Comparison of ENCODE assay signal across 8 cellular contexts in the genomic region with DNA sequence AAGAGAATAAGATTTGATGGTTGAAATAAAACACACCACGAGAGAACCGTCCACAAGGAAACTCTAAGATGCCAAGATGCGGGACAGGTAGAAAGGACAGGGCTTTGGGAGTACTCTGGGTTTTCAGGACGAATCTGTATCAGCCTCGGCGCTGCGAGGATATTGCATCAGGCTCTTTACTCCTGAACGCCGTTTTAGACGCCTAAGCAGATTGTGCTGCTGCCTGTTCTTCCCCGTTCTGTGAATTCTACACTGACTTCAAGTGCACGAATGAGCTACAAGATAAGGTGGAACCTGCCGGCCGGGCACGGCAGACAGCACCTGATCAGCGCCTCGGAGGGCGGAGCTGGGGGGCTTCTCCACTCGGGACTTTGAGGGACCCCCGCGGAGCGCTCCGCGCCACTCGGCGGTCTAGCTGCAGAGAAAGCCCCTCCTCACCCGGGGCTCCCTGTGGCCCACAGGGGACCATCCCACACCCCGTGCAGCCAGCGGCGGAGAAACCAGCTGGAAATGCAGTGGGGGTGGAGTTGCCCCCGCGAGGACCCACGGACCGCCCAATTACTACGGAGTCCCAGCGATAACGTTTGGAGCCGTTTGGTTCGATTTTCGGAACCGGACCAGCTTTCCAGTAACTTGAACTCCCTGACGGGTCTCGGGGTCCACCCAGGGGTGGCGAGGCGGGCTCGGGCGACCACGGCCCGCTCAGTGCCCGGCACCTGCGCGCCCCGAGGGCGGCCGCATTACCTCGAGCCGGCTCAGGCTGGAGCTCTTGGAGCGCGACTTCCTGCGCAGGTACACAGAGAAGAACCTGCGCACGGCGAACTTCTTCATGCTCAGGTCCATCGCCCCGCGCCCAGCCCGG. TPM values are rescaled to one million over a fixed set of nuclear protein-coding genes. Genes with fewer than 3 reads are reported as not detected.
A peak's percentile ranks its signal among the peaks of the same experiment; 100 is the strongest.
DNase-seq lines count a peak whose midpoint lies in the region; ATAC-seq and TF ChIP-seq lines count a peak whose summit lies in the region.

No MANE protein-coding gene starts in this region.

- no peak overlapping the region for H3K27ac ChIP-seq in CD4-positive, alpha-beta memory T cell (ENCODE audit: low read depth, low read length)
- peak overlapping the region; percentile 87 to 96 (median 90) for H3K27ac ChIP-seq in upper lobe of left lung

- TF ChIP-seq CTCF in natural killer cell (IDR thresholded peaks at IDR 0.05) (no peak), upper lobe of left lung (IDR thresholded peaks at IDR 0.05) (no peak)

- CTCF ChIA-PET in CD4-positive, alpha-beta memory T cell (lab: Charles Lee; ENCODE audit: partially characterized antibody), result interaction anchor here (0.9 to 1.6 kb wide), 3 partner anchors 169 to 245 kb away, joined by 3 to 6 read pairs (median 4); no protein-coding TSS in a partner anchor

- peaks cover 20% of the 10 kb centered on the region for H3K4me1 ChIP-seq in CD4-positive, alpha-beta memory T cell (ENCODE audit: insufficient read depth, low read length)
- peaks cover 43 to 63% (median 53%) of the 10 kb centered on the region in 4 donors for H3K4me1 ChIP-seq in upper lobe of left lung

- DNase-seq in CD4-positive, alpha-beta memory T cell, result peak; percentile 14 to 47 (median 29)
- DNase-seq in NCI-H1105 treated with DMSO at 0.1 percent for 48 hours (lab: John Stamatoyannopoulos, UW), result peak; percentile 84
- DNase-seq in activated T-cell treated with anti-CD3 and anti-CD28 coated beads for 1 hour (ENCODE audit: low read depth), result peak; percentile 17
- DNase-seq in natural killer cell, result peak; percentile 19
- peak; percentile 38 to 88 for DNase-seq in upper lobe of left lung
- DNase-seq in posterior vena cava (ENCODE audit: low spot score), result no peak

- no peak for TF ChIP-seq POLR2A in upper lobe of left lung (IDR thresholded peaks at IDR 0.05)

- POLR2A ChIA-PET in CD4-positive, alpha-beta memory T cell (lab: Charles Lee; ENCODE audit: partially characterized antibody), result interaction anchor here (0.6 to 2.8 kb wide), 9 partner anchors 31 to 284 kb away, joined by 3 to 29 read pairs (median 8); a partner anchor contains a TSS

- H3K4me3 Mint-ChIP-seq in CD4-positive, alpha-beta memory T cell, result peak overlapping the region; percentile 65 to 92 (median 86)
- H3K4me3 Mint-ChIP-seq in natural killer cell, result peak overlapping the region; percentile 67

- ATAC-seq in GM21529 (IDR thresholded peaks at IDR 0.05; ENCODE audit: unreplicated experiment) (peak; percentile 0), esophagus mucosa (peak; percentile 3), natural killer cell (no peak), upper lobe of left lung (ENCODE audit: low FRiP score in 2 of 2) (no peak)

- peaks cover 8% of the 10 kb centered on the region for H3K27me3 ChIP-seq in CD4-positive, alpha-beta memory T cell (ENCODE audit: insufficient read depth, low read length)
- H3K27me3 ChIP-seq in upper lobe of left lung, result no peaks in the 10 kb centered on the region

- peak overlapping the region in 2 of 7 donors; percentile 70 to 73 for H3K27ac Mint-ChIP-seq in CD4-positive, alpha-beta memory T cell
- peak overlapping the region in 1 of 2 donors; percentile 90 for H3K27ac Mint-ChIP-seq in natural killer cell

- peak overlapping the region; percentile 68 to 71 for H3K4me3 ChIP-seq in CD4-positive, alpha-beta memory T cell (ENCODE audit: low read length in 2 of 2)
- peak overlapping the region; percentile 44 to 91 (median 76) for H3K4me3 ChIP-seq in upper lobe of left lung

- TF ChIP-seq EP300 in upper lobe of left lung (IDR thresholded peaks at IDR 0.05), result no peak

- 2 to 3% methylated on average over 18 to 57 of the region's 67 CpGs for WGBS in upper lobe of left lung, 2 donors

- intact Hi-C loops in CD4-positive, alpha-beta memory T cell (cut with micrococcal nuclease), result loop anchor here (1.0 to 5.0 kb wide), 8 partner anchors 85 to 1201 kb away; a partner anchor contains a TSS
- intact Hi-C loops in natural killer cell (cut with micrococcal nuclease) (loop anchor here (1.0 to 10.0 kb wide), 4 partner anchors 209 to 378 kb away; a partner anchor contains a TSS), posterior vena cava (cut with DNase I) (no loop called here)

- H3K9me3 ChIP-seq in CD4-positive, alpha-beta memory T cell (ENCODE audit: control insufficient read depth in 1 of 2, low read length in 2 of 2), result no peaks in the 10 kb centered on the region
- H3K9me3 ChIP-seq in upper lobe of left lung, result no peaks in the 10 kb centered on the region

- H3K4me1 Mint-ChIP-seq in CD4-positive, alpha-beta memory T cell, result peaks cover 12 to 25% (median 15%) of the 10 kb centered on the region in 4 donors
- H3K4me1 Mint-ChIP-seq in natural killer cell, result peaks cover 19 to 29% of the 10 kb centered on the region in 2 donors

- no peaks in the 10 kb centered on the region for H3K36me3 ChIP-seq in CD4-positive, alpha-beta memory T cell (ENCODE audit: insufficient read depth, low read length)
- H3K36me3 ChIP-seq in upper lobe of left lung, result no peaks in the 10 kb centered on the region

- H3K36me3 Mint-ChIP-seq in CD4-positive, alpha-beta memory T cell, result peaks cover 0 to 6% of the 10 kb centered on the region in 2 donors
- H3K36me3 Mint-ChIP-seq in natural killer cell, result no peaks in the 10 kb centered on the region

- H3K9me3 Mint-ChIP-seq in CD4-positive, alpha-beta memory T cell, result no peaks in the 10 kb centered on the region
- no peaks in the 10 kb centered on the region for H3K9me3 Mint-ChIP-seq in natural killer cell

- peaks cover 22 to 42% of the 10 kb centered on the region in 2 donors for H3K27me3 Mint-ChIP-seq in CD4-positive, alpha-beta memory T cell
- H3K27me3 Mint-ChIP-seq in natural killer cell (ENCODE audit: low read depth in 2 of 2), result peaks cover 38 to 48% of the 10 kb centered on the region in 2 donors

RNA-seq across cellular contexts. Expression of a gene that starts 0.6 kb away (rescaled TPM):
- total RNA-seq in CD4-positive, alpha-beta memory T cell, result 10 to 100 TPM in 1 of 2 experiments, 1 to 10 TPM in 1; 9.7 to 10.6 TPM
- polyA plus RNA-seq in CD4-positive, alpha-beta memory T cell, result 1 to 10 TPM; 1.1 to 3.4 TPM
- total RNA-seq in esophagus mucosa (17.1 TPM), natural killer cell (1 to 10 TPM; 2.8 to 4.5 (median 2.9) TPM), upper lobe of left lung (100 to 1,000 TPM; 101 to 233 (median 168) TPM), posterior vena cava (10 to 100 TPM; 34.0 to 43.4 TPM)

RNA-seq across cellular contexts. Expression of a gene that starts 39.9 kb away (rescaled TPM):
- under 1 TPM; 0.30 to 0.41 TPM for total RNA-seq in CD4-positive, alpha-beta memory T cell
- polyA plus RNA-seq in CD4-positive, alpha-beta memory T cell, result under 1 TPM; 0.39 to 0.41 TPM
- total RNA-seq in esophagus mucosa (0.88 TPM), natural killer cell (1 to 10 TPM in 2 of 3 donors, under 1 TPM in 1; 0.68 to 5.6 (median 1.1) TPM), upper lobe of left lung (10 to 100 TPM in 3 of 6 donors, 1 to 10 TPM in 3; 3.7 to 13.0 (median 7.9) TPM), posterior vena cava (1 to 10 TPM; 1.7 to 2.7 TPM)

Comparison
In these comparisons a context has a peak if more than half of its experiments do, and no peak if none do; other contexts are left out.
1. ATAC-seq: peak in GM21529 (single experiment) and esophagus mucosa (single experiment); none in natural killer cell (0 of 3) and upper lobe of left lung (0 of 2).
2. intact Hi-C loops: an anchor here in CD4-positive, alpha-beta memory T cell (1.0 to 5.0 kb wide) and natural killer cell (1.0 to 10.0 kb wide); none called in posterior vena cava.